Comparison of ENCODE assay signal across 8 cellular contexts in the genomic region with DNA sequence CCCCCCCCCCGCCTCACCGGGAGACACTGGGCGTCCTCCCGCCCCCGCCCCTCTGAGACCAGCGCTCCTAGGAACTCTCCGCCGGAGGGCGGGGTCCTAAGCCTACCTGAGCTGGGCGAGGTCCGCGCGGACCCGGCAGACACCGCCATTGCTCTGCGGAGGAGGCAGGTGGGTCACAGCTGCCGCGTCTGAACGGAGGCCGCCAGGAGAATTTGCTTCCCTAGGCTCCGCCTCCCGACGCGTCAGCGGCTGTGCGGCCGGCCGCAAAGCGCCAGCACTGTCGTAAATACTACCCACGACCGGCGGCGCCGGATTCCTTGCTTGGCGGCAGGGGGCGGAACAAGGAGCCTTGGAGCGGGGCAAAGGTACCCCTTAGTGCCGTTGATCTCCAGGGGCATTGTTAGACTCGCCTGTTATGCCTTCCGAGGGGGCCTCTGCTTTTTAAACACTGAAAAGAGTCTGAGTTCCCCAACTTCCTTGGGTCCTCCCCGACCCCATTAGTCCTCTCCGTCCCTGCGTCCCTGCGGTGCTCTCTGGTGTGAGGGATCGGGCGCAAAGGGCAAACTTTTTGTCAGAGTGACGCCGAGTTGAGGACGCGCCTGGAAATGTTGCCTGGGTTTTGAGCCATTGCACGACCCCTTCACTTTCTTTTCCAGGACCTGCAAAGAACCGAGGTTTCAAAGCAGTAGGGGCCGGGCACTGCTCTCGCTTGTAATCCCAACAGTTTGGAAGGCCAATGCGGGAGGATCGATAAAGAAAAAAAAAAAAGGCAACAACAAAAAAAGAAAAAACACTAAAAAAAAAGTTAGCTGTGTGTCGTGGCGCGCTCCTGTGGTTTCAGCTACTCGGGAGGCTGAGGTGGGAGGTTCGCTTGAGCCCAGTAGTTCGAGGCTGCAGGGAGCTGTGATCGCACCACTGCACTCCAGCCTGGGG. TPM values are rescaled to one million over a fixed set of nuclear protein-coding genes. Genes with fewer than 3 reads are reported as not detected.
DNase-seq lines count a peak whose midpoint lies in the region; ATAC-seq and TF ChIP-seq lines count a peak whose summit lies in the region.

A gene (minus strand): TSS at position 214 of the 933 bp plus-strand sequence. CDS start 65 bp downstream, at position 149.

- H3K4me1 ChIP-seq in esophagus (ENCODE audit: control insufficient read depth in 2 of 2, insufficient read depth in 2 of 2, low read length in 1 of 2) (no peaks in the 10 kb centered on the region), muscle layer of colon (ENCODE audit: insufficient read depth, low read length) (peaks cover 11% of the 10 kb centered on the region)

- H3K9me3 ChIP-seq in esophagus (ENCODE audit: control insufficient read depth in 2 of 2, insufficient read depth in 1 of 2, low read depth in 1 of 2, low read length in 1 of 2) (no peaks in the 10 kb centered on the region), muscle layer of colon (ENCODE audit: low read length) (no peaks in the 10 kb centered on the region)

- DNase-seq in DMS153 treated with DMSO at 0.1 percent for 48 hours (lab: John Stamatoyannopoulos, UW; ENCODE audit: unreplicated experiment) (peak; percentile 90), KG1 (lab: John Stamatoyannopoulos, UW) (peak; percentile 96)
- peak; percentile 97 for DNase-seq in activated T-cell treated with anti-CD3 and anti-CD28 coated beads, Interleukin-2, amount 50 U/mL, for 1 hour
- peak; percentile 91 to 92 for DNase-seq in stimulated activated CD8-positive, alpha-beta memory T cell treated with anti-CD3 and anti-CD28 coated beads, Interleukin-7, amount 100 ng/mL, for 1 hour (ENCODE audit: low read depth in 2 of 2)

- H3K27ac ChIP-seq in esophagus (ENCODE audit: low read depth in 2 of 2, low read length in 1 of 2) (peak within 1 kb of the TSS; percentile 87 to 89), muscle layer of colon (ENCODE audit: low read depth, low read length) (peak within 1 kb of the TSS; percentile 75)

- 4% methylated on average over 64 of the region's 64 CpGs for WGBS in esophagus, 2 donors

- H3K36me3 ChIP-seq in esophagus (ENCODE audit: control insufficient read depth in 2 of 2, insufficient read depth in 2 of 2, low read length in 1 of 2) = peaks cover 3 to 4% of the 10 kb centered on the region in 2 donors
- H3K36me3 ChIP-seq in muscle layer of colon (ENCODE audit: insufficient read depth, low read length) = peaks cover 5% of the 10 kb centered on the region

- H3K9ac ChIP-seq in muscle layer of colon (ENCODE audit: low read length) = peak within 1 kb of the TSS; percentile 80

- H3K4me3 ChIP-seq in esophagus (ENCODE audit: low read depth in 1 of 2, low read length in 2 of 2) (peak within 1 kb of the TSS; percentile 69 to 90), muscle layer of colon (ENCODE audit: low read depth in 1 of 2, low read length in 2 of 2) (peak within 1 kb of the TSS; percentile 54 to 98)

- H3K27me3 ChIP-seq in esophagus (ENCODE audit: control insufficient read depth in 1 of 2, insufficient read depth in 2 of 2, low read length in 2 of 2) = no peaks in the 10 kb centered on the region
- H3K27me3 ChIP-seq in muscle layer of colon (ENCODE audit: control insufficient read depth in 1 of 2, insufficient read depth in 2 of 2, low read length in 2 of 2) = no peaks in the 10 kb centered on the region

- ATAC-seq in GM21717 (IDR thresholded peaks at IDR 0.05; ENCODE audit: unreplicated experiment) = peak; percentile 83

TF ChIP-seq in PFSK-1, 5 proteins besides CTCF, POLR2A, EP300 and RAD21:
- TF ChIP-seq POLR2AphosphoS5 (IDR thresholded peaks at IDR 0.05; ENCODE audit: low read depth, low read length) (peak; percentile 92), FOXP2 (optimal IDR thresholded peaks at IDR 0.05; ENCODE audit: borderline replicate concordance, extremely low read depth, extremely low read length, insufficient read depth) (peak; percentile 89), SIN3A (IDR thresholded peaks at IDR 0.05; ENCODE audit: borderline replicate concordance, insufficient read depth, low read length) (no peak), TAF1 (IDR thresholded peaks at IDR 0.05; ENCODE audit: borderline replicate concordance, insufficient read depth, low read length) (peak; percentile 80)
- TF ChIP-seq, protein P1, sequence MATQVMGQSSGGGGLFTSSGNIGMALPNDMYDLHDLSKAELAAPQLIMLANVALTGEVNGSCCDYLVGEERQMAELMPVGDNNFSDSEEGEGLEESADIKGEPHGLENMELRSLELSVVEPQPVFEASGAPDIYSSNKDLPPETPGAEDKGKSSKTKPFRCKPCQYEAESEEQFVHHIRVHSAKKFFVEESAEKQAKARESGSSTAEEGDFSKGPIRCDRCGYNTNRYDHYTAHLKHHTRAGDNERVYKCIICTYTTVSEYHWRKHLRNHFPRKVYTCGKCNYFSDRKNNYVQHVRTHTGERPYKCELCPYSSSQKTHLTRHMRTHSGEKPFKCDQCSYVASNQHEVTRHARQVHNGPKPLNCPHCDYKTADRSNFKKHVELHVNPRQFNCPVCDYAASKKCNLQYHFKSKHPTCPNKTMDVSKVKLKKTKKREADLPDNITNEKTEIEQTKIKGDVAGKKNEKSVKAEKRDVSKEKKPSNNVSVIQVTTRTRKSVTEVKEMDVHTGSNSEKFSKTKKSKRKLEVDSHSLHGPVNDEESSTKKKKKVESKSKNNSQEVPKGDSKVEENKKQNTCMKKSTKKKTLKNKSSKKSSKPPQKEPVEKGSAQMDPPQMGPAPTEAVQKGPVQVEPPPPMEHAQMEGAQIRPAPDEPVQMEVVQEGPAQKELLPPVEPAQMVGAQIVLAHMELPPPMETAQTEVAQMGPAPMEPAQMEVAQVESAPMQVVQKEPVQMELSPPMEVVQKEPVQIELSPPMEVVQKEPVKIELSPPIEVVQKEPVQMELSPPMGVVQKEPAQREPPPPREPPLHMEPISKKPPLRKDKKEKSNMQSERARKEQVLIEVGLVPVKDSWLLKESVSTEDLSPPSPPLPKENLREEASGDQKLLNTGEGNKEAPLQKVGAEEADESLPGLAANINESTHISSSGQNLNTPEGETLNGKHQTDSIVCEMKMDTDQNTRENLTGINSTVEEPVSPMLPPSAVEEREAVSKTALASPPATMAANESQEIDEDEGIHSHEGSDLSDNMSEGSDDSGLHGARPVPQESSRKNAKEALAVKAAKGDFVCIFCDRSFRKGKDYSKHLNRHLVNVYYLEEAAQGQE (IDR thresholded peaks at IDR 0.05; ENCODE audit: insufficient read depth in 1 of 2, low read depth in 2 of 2, low read length in 2 of 2) = no peak

RNA-seq across cellular contexts. Expression of the gene that starts here (rescaled TPM):
- 25.2 TPM for polyA plus RNA-seq in PFSK-1 (2012; ENCODE audit: insufficient read length, low read depth)
- polyA plus RNA-seq in esophagus = 10 to 100 TPM; 10.2 to 18.1 TPM

Comparison
In these comparisons a context has a peak if more than half of its experiments do, and no peak if none do; other contexts are left out.
1. Peak in every context shown above with its lines: DNase-seq, ATAC-seq, H3K4me3 ChIP-seq and H3K27ac ChIP-seq.